11 cellular contexts compared by ENCODE assay signal in genomic region chr15:60087561-60087960, GRCh38.
"Had no signal": no experiment of that assay in that cellular context is flagged by ENCODE, and none has a peak within 500 bp of the region (broad histone marks: within the 10 kb centered on the region; RNA-seq: fewer than 3 reads in every experiment).

No MANE protein-coding gene starts in this region.

- FAIRE-seq: kidney had no signal

- DNase-seq: activated T-cell treated with anti-CD3 and anti-CD28 coated beads, Interleukin-2, amount 50 U/mL, for 1 hour; amniotic stem cell; cortex of kidney; foreskin keratinocyte; kidney; naive thymus-derived CD4-positive, alpha-beta T cell; sigmoid colon; stimulated activated CD4-positive, alpha-beta T cell treated with anti-CD3 and anti-CD28 coated beads, Interleukin-2, amount 100 ng/mL, for 48 hours; stimulated activated naive CD8-positive, alpha-beta T cell treated with anti-CD3 and anti-CD28 coated beads, Interleukin-15, Interleukin-2, amounts not matched to agents 100 U/mL and 50 U/mL, for 24 hours; T-helper 9 cell; upper lobe of left lung had no signal
